ENCODE assay signal across 9 cellular contexts in the genomic region with DNA sequence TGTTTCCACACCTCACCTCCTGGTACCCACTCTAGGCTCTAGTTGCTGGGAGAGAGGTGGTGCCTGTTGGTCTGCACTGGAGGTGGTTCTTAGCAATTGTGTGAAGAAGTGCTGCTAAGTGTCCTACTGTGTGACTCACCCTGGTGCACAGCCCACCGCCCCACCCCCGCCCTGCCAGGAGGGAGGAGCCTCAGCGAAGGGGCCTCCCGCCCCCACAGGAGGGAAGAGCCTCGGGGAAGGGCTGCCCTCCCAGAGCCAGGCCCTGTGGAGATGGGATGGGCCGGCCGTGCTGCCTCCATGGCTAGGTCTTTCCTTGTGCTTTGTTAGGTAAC.
A peak's percentile ranks its signal among the peaks of the same experiment; 100 is the strongest.
DNase-seq lines count a peak whose midpoint lies in the region; ATAC-seq and TF ChIP-seq lines count a peak whose summit lies in the region.
"Had no signal": no experiment of that assay in that cellular context is flagged by ENCODE, and none has a peak within 500 bp of the region (broad histone marks: within the 10 kb centered on the region; RNA-seq: fewer than 3 reads in every experiment).

No MANE protein-coding gene starts in this region.

- H3K36me3 ChIP-seq in adipocyte (ENCODE audit: control insufficient read depth, insufficient read depth, low read length, severe bottlenecking): peaks cover 28% of the 10 kb centered on the region

- H3K4me1 ChIP-seq in adipocyte (ENCODE audit: control insufficient read depth, insufficient read depth, low read length): peaks cover 4% of the 10 kb centered on the region

- ATAC-seq in stimulated activated effector memory CD8-positive, alpha-beta T cell treated with anti-CD3 and anti-CD28 coated beads, Interleukin-12 subunit alpha, Interleukin-12 subunit beta, amount 100 ng/mL, for 72 hours: no peak
- ATAC-seq in GM18907 (IDR thresholded peaks at IDR 0.05; ENCODE audit: unreplicated experiment) (no peak), GM18909 (IDR thresholded peaks at IDR 0.05; ENCODE audit: poor library complexity, unreplicated experiment) (no peak)
- ATAC-seq: SK-N-SH treated with all-trans-retinoic acid at 6 μM for 48 hours had no signal

- no peak overlapping the region for H3K9ac ChIP-seq in adipocyte (ENCODE audit: low read length)

- POLR2A ChIA-PET in RWPE1 (lab: Yijun Ruan, JAX; ENCODE audit: low non-redundant PET): no interaction called here

- H3K9me3 ChIP-seq in adipocyte (ENCODE audit: control insufficient read depth, low read length): no peaks in the 10 kb centered on the region

- CTCF ChIA-PET in RWPE1 (lab: Yijun Ruan, JAX): no interaction called here

- H3K27ac Mint-ChIP-seq in stimulated activated effector memory CD8-positive, alpha-beta T cell treated with anti-CD3 and anti-CD28 coated beads, Interleukin-12 subunit alpha, Interleukin-12 subunit beta, amount 100 ng/mL, for 72 hours: peak overlapping the region; percentile 93

- H3K27ac ChIP-seq in RWPE1: peak overlapping the region; percentile 91

- H3K36me3 Mint-ChIP-seq in stimulated activated effector memory CD8-positive, alpha-beta T cell treated with anti-CD3 and anti-CD28 coated beads, Interleukin-12 subunit alpha, Interleukin-12 subunit beta, amount 100 ng/mL, for 72 hours: peaks cover 65% of the 10 kb centered on the region

- H3K9me3 Mint-ChIP-seq in stimulated activated effector memory CD8-positive, alpha-beta T cell treated with anti-CD3 and anti-CD28 coated beads, Interleukin-12 subunit alpha, Interleukin-12 subunit beta, amount 100 ng/mL, for 72 hours: peaks cover 8% of the 10 kb centered on the region

- no peaks in the 10 kb centered on the region for H3K27me3 ChIP-seq in adipocyte (replicated peaks; ENCODE audit: control insufficient read depth, insufficient read depth, low read length)

- no peak overlapping the region for H3K4me3 ChIP-seq in adipocyte (ENCODE audit: low read length)

- peak overlapping the region; percentile 20 for H3K4me3 Mint-ChIP-seq in stimulated activated effector memory CD8-positive, alpha-beta T cell treated with anti-CD3 and anti-CD28 coated beads, Interleukin-12 subunit alpha, Interleukin-12 subunit beta, amount 100 ng/mL, for 72 hours

- peaks cover 63% of the 10 kb centered on the region for H3K4me1 Mint-ChIP-seq in stimulated activated effector memory CD8-positive, alpha-beta T cell treated with anti-CD3 and anti-CD28 coated beads, Interleukin-12 subunit alpha, Interleukin-12 subunit beta, amount 100 ng/mL, for 72 hours

- DNase-seq in RWPE1 (ENCODE audit: low spot score) (peak; percentile 33), adipocyte (ENCODE audit: low read depth) (peak; percentile 23), iris pigment epithelial cell (ENCODE audit: low read depth) (peak; percentile 53), COLO668 (lab: John Stamatoyannopoulos, UW; ENCODE audit: unreplicated experiment) (no peak)
- no peak for DNase-seq in stimulated activated effector memory CD8-positive, alpha-beta T cell treated with anti-CD3 and anti-CD28 coated beads, Interleukin-12 subunit alpha, Interleukin-12 subunit beta, amount 100 ng/mL, for 72 hours (ENCODE audit: low spot score in 2 of 2)
- DNase-seq: NCI-H2029 had no signal

- no peak for TF ChIP-seq CTCF in RWPE1 (conservative IDR thresholded peaks at IDR 0.05; ENCODE audit: low read depth)

Comparison
In these comparisons a context has a peak if more than half of its experiments do, and no peak if none do; other contexts are left out.
1. DNase-seq: peak in RWPE1 (single experiment), adipocyte (single experiment) and iris pigment epithelial cell (single experiment); none in stimulated activated effector memory CD8-positive, alpha-beta T cell treated with anti-CD3 and anti-CD28 coated beads, Interleukin-12 subunit alpha, Interleukin-12 subunit beta, amount 100 ng/mL, for 72 hours (0 of 2) and COLO668 (single experiment).